In genomic region chr2:238061310-238062202, GRCh38 we compare ENCODE assay signal across 8 cellular contexts. TPM values are rescaled to one million over a fixed set of nuclear protein-coding genes. Genes with fewer than 3 reads are reported as not detected.
DNase-seq lines count a peak whose midpoint lies in the region; ATAC-seq, FAIRE-seq and TF ChIP-seq lines count a peak whose summit lies in the region.

No MANE protein-coding gene starts in this region.

- H3K27me3 ChIP-seq in H7 (ENCODE audit: control insufficient read depth, insufficient read depth, low read length) = no peaks in the 10 kb centered on the region
- no peaks in the 10 kb centered on the region for H3K27me3 ChIP-seq in endothelial cell of umbilical vein (ENCODE audit: control insufficient read depth in 2 of 2, insufficient read depth in 2 of 2, low read length in 2 of 2)
- H3K27me3 ChIP-seq in muscle layer of duodenum (ENCODE audit: low read depth, low read length) = no peaks in the 10 kb centered on the region

- DNase-seq in NCI-H2171 treated with DMSO at 0.1 percent for 48 hours (lab: John Stamatoyannopoulos, UW) (peak; percentile 40), NCI-H2171 (lab: John Stamatoyannopoulos, UW) (no peak), H7 (peak; percentile 73), MV-4-11 (lab: John Stamatoyannopoulos, UW) (peak; percentile 21), WTC11 (ENCODE audit: low spot score) (peak; percentile 57), endothelial cell of umbilical vein (ENCODE audit: low read depth, low spot score) (peak; percentile 30)

- H3K4me3 Mint-ChIP-seq in WTC11 = peak overlapping the region; percentile 86

- TF ChIP-seq POLR2A in endothelial cell of umbilical vein (IDR thresholded peaks at IDR 0.05; ENCODE audit: low read depth, low read length) = no peak

- intact Hi-C loops in endothelial cell of umbilical vein (cut with micrococcal nuclease) = loop anchor here (1.0 to 10.0 kb wide), 3 partner anchors 138 to 204 kb away; partner anchors contain the start of gene RAMP1

- H3K9me1 ChIP-seq in endothelial cell of umbilical vein (replicated peaks; ENCODE audit: control insufficient read depth, extremely low read depth, insufficient read depth, low read length) = no peaks in the 10 kb centered on the region

- peak overlapping the region; percentile 96 for H3K27ac Mint-ChIP-seq in WTC11

- dilution Hi-C loops in endothelial cell of umbilical vein (cut with MboI; ENCODE audit: extremely low pct_ligation_motif_present, low sequenced_read_pairs) = no loop called here

- peaks cover 10% of the 10 kb centered on the region for H3K4me1 ChIP-seq in endothelial cell of umbilical vein (ENCODE audit: control insufficient read depth, extremely low read depth, insufficient read depth, low read length)
- peaks cover 5 to 17% of the 10 kb centered on the region in 2 donors for H3K4me1 ChIP-seq in muscle layer of duodenum (ENCODE audit: control insufficient read depth in 1 of 2, insufficient read depth in 2 of 2, low read length in 2 of 2)
- peaks cover 3% of the 10 kb centered on the region for H3K4me1 ChIP-seq in urinary bladder (ENCODE audit: insufficient read depth)

- H3K9me3 ChIP-seq in endothelial cell of umbilical vein (replicated peaks; ENCODE audit: control insufficient read depth, insufficient read depth, low read length) = no peaks in the 10 kb centered on the region
- H3K9me3 ChIP-seq in muscle layer of duodenum (ENCODE audit: control insufficient read depth in 1 of 2, low read length in 2 of 2) = no peaks in the 10 kb centered on the region

- CTCF ChIA-PET in WTC11 (lab: Charles Lee) (interaction anchor here (0.5 to 1.7 kb wide), 8 partner anchors 23 to 203 kb away, joined by 3 to 9 read pairs (median 4); no protein-coding TSS in a partner anchor), endothelial cell of umbilical vein (lab: Charles Lee) (interaction anchor here (1.0 to 2.7 kb wide), 3 partner anchors 138 to 203 kb away, joined by 5 to 7 read pairs (median 7); no protein-coding TSS in a partner anchor)

- BruUV-seq in endothelial cell of umbilical vein (replicated peaks; lab: Mats Ljungman, UMichigan) = TSS peak; percentile 28

- WGBS in urinary bladder = 2% methylated on average over 30 of the region's 30 CpGs

- peaks cover 29% of the 10 kb centered on the region for H3K36me3 Mint-ChIP-seq in WTC11

- H3K36me3 ChIP-seq in H7 (replicated peaks; ENCODE audit: control insufficient read depth, insufficient read depth, low read length) (peaks cover 6% of the 10 kb centered on the region), endothelial cell of umbilical vein (ENCODE audit: control insufficient read depth in 2 of 2, extremely low read depth in 1 of 2, insufficient read depth in 2 of 2, low read length in 2 of 2) (peaks cover 3 to 6% of the 10 kb centered on the region in 2 experiments), muscle layer of duodenum (ENCODE audit: control insufficient read depth in 1 of 2, insufficient read depth in 2 of 2, low read length in 2 of 2) (peaks cover 8 to 11% of the 10 kb centered on the region in 2 donors), urinary bladder (ENCODE audit: insufficient read depth) (no peaks in the 10 kb centered on the region)

- H3K79me2 ChIP-seq in endothelial cell of umbilical vein (ENCODE audit: control insufficient read depth, insufficient read depth, low read length) = peaks cover 7% of the 10 kb centered on the region

- H4K20me1 ChIP-seq in endothelial cell of umbilical vein (replicated peaks; ENCODE audit: control insufficient read depth, extremely low read depth, insufficient read depth, low read length) = no peaks in the 10 kb centered on the region

- H3K27ac ChIP-seq in endothelial cell of umbilical vein (ENCODE audit: insufficient read depth, low read depth, low read length) (peak overlapping the region; percentile 50), muscle layer of duodenum (ENCODE audit: low read length) (peak overlapping the region; percentile 63), urinary bladder (ENCODE audit: low read depth) (peak overlapping the region; percentile 30)

- H3K4me2 ChIP-seq in endothelial cell of umbilical vein (ENCODE audit: insufficient read depth, low read length) = peak overlapping the region; percentile 84

- peak; percentile 53 for FAIRE-seq in endothelial cell of umbilical vein (lab: Jason Lieb, UNC)

- H3K4me3 ChIP-seq in H7 (ENCODE audit: insufficient read depth, low read depth, low read length) (peak overlapping the region; percentile 99), endothelial cell of umbilical vein (replicated peaks in 1 of 3; ENCODE audit: insufficient read depth in 1 of 3, low read depth in 1 of 3, low read length in 3 of 3) (peak overlapping the region; percentile 72 to 87 (median 77)), muscle layer of duodenum (ENCODE audit: low read depth in 1 of 2, low read length in 2 of 2) (peak overlapping the region; percentile 89 to 93), urinary bladder (ENCODE audit: low read depth, low read length) (peak overlapping the region; percentile 77)

- H2AFZ ChIP-seq in endothelial cell of umbilical vein (ENCODE audit: low read depth, low read length) = peak overlapping the region; percentile 91

- TF ChIP-seq CTCF in WTC11 (IDR thresholded peaks at IDR 0.05) (no peak), endothelial cell of umbilical vein (IDR thresholded peaks at IDR 0.05; ENCODE audit: extremely low read depth in 1 of 2, insufficient read depth in 1 of 2, low read depth in 1 of 2, low read length in 2 of 2) (no peak)

- peak overlapping the region; percentile 74 for H3K9ac ChIP-seq in endothelial cell of umbilical vein (replicated peaks; ENCODE audit: extremely low read depth, insufficient read depth, low read length)

- POLR2A ChIA-PET in WTC11 (lab: Charles Lee) (interaction anchor here (0.6 to 1.0 kb wide), 5 partner anchors 8 to 334 kb away, joined by 3 to 4 read pairs (median 4); no protein-coding TSS in a partner anchor), endothelial cell of umbilical vein (lab: Charles Lee) (interaction anchor here (0.6 to 0.8 kb wide), 2 partner anchors 11 to 586 kb away, joined by 3 read pairs; no protein-coding TSS in a partner anchor)

- H3K4me1 Mint-ChIP-seq in WTC11 = peaks cover 33% of the 10 kb centered on the region

- no peaks in the 10 kb centered on the region for H3K27me3 Mint-ChIP-seq in WTC11 (ENCODE audit: low read depth)

- ATAC-seq in WTC11 = peak; percentile 9

- peaks cover 8% of the 10 kb centered on the region for H3K9me3 Mint-ChIP-seq in WTC11

TF ChIP-seq in WTC11, 78 proteins besides CTCF, POLR2A, EP300 and RAD21 (continues in another document):
- TF ChIP-seq MAX (CRISPR knock-in tag; IDR thresholded peaks at IDR 0.05) = peak; percentile 87

TF ChIP-seq in endothelial cell of umbilical vein, 7 proteins besides CTCF, POLR2A, EP300 and RAD21:
- no peak for TF ChIP-seq JUN (IDR thresholded peaks at IDR 0.05; ENCODE audit: borderline replicate concordance, insufficient read depth, insufficient read length, low read depth)
- TF ChIP-seq FOS (IDR thresholded peaks at IDR 0.05; ENCODE audit: borderline replicate concordance, insufficient read depth, low read length) = no peak
- TF ChIP-seq MYC (IDR thresholded peaks at IDR 0.05; ENCODE audit: low read depth, low read length) = peak; percentile 45
- peak; percentile 86 for TF ChIP-seq MAX (IDR thresholded peaks at IDR 0.05; ENCODE audit: insufficient read depth, insufficient read length)
- TF ChIP-seq POLR2AphosphoS5 (IDR thresholded peaks at IDR 0.05; ENCODE audit: insufficient read depth, low read depth, low read length) = no peak
- no peak for TF ChIP-seq GATA2 (IDR thresholded peaks at IDR 0.05; ENCODE audit: insufficient read depth, insufficient read length, low read depth, low read length)
- no peak for TF ChIP-seq EZH2 (IDR thresholded peaks at IDR 0.05; ENCODE audit: borderline replicate concordance, low read depth, low read length, severe bottlenecking)
TF ChIP-seq in endothelial cell of umbilical vein: peak in this region for 2.

RNA-seq across cellular contexts. Expression of gene SCLY, which starts 0.8 kb away (rescaled TPM):
- total RNA-seq in H7 (2014; rRNA removed; shearing (Covaris generic)) = 50.6 and 53.0 TPM in 2 replicates
- total RNA-seq in WTC11 (2021) (68.4 to 70.2 TPM (median 69.6 TPM) in 3 replicates), endothelial cell of umbilical vein (28.6 and 32.7 TPM in 2 replicates), urinary bladder (15.1 TPM)
- polyA plus RNA-seq in endothelial cell of umbilical vein (22.6 and 24.5 TPM in 2 replicates), urinary bladder (13.6 TPM)
- polyA plus RNA-seq in endothelial cell of umbilical vein (2011; cell fraction: cytosol; rRNA removed) = 18.0 and 18.2 TPM in 2 replicates
- polyA plus RNA-seq in endothelial cell of umbilical vein (2011; cell fraction: nucleus; rRNA removed) = 23.5 and 29.6 TPM in 2 replicates
- 16.8 and 18.3 TPM in 2 replicates for polyA plus RNA-seq in endothelial cell of umbilical vein (2012)
- 22.7 and 26.7 TPM in 2 replicates for polyA minus RNA-seq in endothelial cell of umbilical vein
- 15.9 TPM for polyA minus RNA-seq in endothelial cell of umbilical vein (2011; cell fraction: cytosol; rRNA and poly(A)+ RNA removed)
- 15.7 and 21.2 TPM in 2 replicates for polyA minus RNA-seq in endothelial cell of umbilical vein (2011; cell fraction: nucleus; rRNA and poly(A)+ RNA removed)

RNA-seq across cellular contexts. Expression of gene ESPNL, which starts 38.6 kb away (rescaled TPM):
- 0.81 and 1.5 TPM in 2 replicates for total RNA-seq in H7 (2014; rRNA removed; shearing (Covaris generic))
- total RNA-seq in WTC11 (2021) (1.1 to 1.4 TPM (median 1.1 TPM) in 3 replicates), endothelial cell of umbilical vein (not detected in 2 replicates), urinary bladder (3.5 TPM)
- polyA plus RNA-seq in endothelial cell of umbilical vein (not detected in 2 replicates), urinary bladder (0.23 TPM)
- polyA plus RNA-seq in endothelial cell of umbilical vein (2011; cell fraction: cytosol; rRNA removed) = not detected in 2 replicates
- not detected in 2 replicates for polyA plus RNA-seq in endothelial cell of umbilical vein (2011; cell fraction: nucleus; rRNA removed)
- not detected in 2 replicates for polyA plus RNA-seq in endothelial cell of umbilical vein (2012)
- polyA minus RNA-seq in endothelial cell of umbilical vein = not detected in 2 replicates
- polyA minus RNA-seq in endothelial cell of umbilical vein (2011; cell fraction: cytosol; rRNA and poly(A)+ RNA removed) = not detected
- not detected in 2 replicates for polyA minus RNA-seq in endothelial cell of umbilical vein (2011; cell fraction: nucleus; rRNA and poly(A)+ RNA removed)
